ENCODE assay signal across 15 cellular contexts in the genomic region with DNA sequence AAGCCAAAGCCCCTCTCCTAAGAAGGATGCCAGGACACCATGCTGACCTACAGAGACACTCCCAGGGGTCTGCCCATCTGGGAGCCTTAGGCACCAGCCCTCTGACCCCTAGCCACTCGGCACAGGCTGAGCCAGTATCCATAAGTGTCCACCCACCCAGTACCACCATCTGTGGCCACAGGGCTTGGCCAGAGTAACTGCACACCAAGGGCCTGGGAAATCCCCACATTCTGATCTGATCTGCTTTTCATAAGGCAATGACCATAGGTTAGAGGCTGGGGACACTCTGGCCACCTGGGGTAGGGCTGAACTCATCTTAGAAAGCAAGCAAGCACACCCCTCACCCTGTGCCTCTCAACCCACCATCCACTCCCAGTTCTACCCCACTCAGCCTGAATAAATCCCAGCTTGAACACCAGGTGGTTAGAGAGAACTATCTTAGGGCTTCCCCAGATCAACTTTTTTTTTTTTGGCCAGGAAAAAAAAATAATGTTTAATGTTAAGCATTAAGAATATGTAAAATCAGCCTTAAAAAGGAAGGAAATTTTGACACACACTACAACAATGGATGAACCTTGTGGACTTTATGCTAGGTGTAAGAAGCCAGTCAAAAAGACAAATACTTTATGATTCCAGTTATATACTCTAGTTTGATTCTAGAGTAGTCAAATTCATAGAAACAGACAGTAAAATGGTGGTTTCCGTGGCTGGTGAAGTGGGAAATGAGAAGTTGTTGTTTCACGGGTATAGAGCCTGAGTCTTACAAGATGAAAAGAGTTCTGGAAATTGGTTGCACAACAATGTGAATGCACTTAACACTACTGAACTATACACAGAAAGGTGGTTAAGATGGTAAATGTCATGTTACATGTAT. TPM values are rescaled to one million over a fixed set of nuclear protein-coding genes. Genes with fewer than 3 reads are reported as not detected.
DNase-seq lines count a peak whose midpoint lies in the region; ATAC-seq and TF ChIP-seq lines count a peak whose summit lies in the region.
"Had no signal": no experiment of that assay in that cellular context is flagged by ENCODE, and none has a peak within 500 bp of the region (broad histone marks: within the 10 kb centered on the region; RNA-seq: fewer than 3 reads in every experiment).

No MANE protein-coding gene starts in this region.

- no peaks in the 10 kb centered on the region for H4K20me1 ChIP-seq in neural progenitor cell (ENCODE audit: low read depth)

- no peaks in the 10 kb centered on the region for H3K4me1 ChIP-seq in neural progenitor cell

- H3K27me3 ChIP-seq in neural progenitor cell: no peaks in the 10 kb centered on the region
- H3K27me3 ChIP-seq: heart right ventricle, right lobe of liver had no signal

- no peak for TF ChIP-seq CTCF in neural progenitor cell (IDR thresholded peaks at IDR 0.05)

- no peaks in the 10 kb centered on the region for H3K36me3 ChIP-seq in neural progenitor cell

- peak; percentile 60 for ATAC-seq in HG02610 (IDR thresholded peaks at IDR 0.05; ENCODE audit: unreplicated experiment)
- ATAC-seq in HG03521 (IDR thresholded peaks at IDR 0.05; ENCODE audit: unreplicated experiment): no peak
- ATAC-seq in GM21528 (IDR thresholded peaks at IDR 0.05; ENCODE audit: low FRiP score, unreplicated experiment): no peak
- ATAC-seq: SK-N-SH treated with all-trans-retinoic acid at 6 μM for 48 hours had no signal

- H3K4me2 ChIP-seq in neural progenitor cell: no peak overlapping the region

- peaks cover 23% of the 10 kb centered on the region for H3K36me3 Mint-ChIP-seq in neural progenitor cell

- H3K4me3 Mint-ChIP-seq in neural progenitor cell: no peak overlapping the region

- no peak overlapping the region for H3K4me3 ChIP-seq in neural progenitor cell
- H3K4me3 ChIP-seq: heart right ventricle, right lobe of liver had no signal

- H3K4me1 Mint-ChIP-seq in neural progenitor cell: no peaks in the 10 kb centered on the region

- no peak overlapping the region for H3K27ac ChIP-seq in neural progenitor cell
- H3K27ac ChIP-seq: 22Rv1, right lobe of liver had no signal

- H3K27ac Mint-ChIP-seq in neural progenitor cell: no peak overlapping the region

- H3K79me2 ChIP-seq in neural progenitor cell (ENCODE audit: low read depth): no peaks in the 10 kb centered on the region

- no peaks in the 10 kb centered on the region for H3K9me3 Mint-ChIP-seq in neural progenitor cell

- H3K27me3 Mint-ChIP-seq in neural progenitor cell (ENCODE audit: insufficient read depth, low read depth): peaks cover 2% of the 10 kb centered on the region

- H3K9ac ChIP-seq in neural progenitor cell: no peak overlapping the region

- H3F3A ChIP-seq in neural progenitor cell (ENCODE audit: low read depth): no peaks in the 10 kb centered on the region

- DNase-seq in NOMO-1 (lab: John Stamatoyannopoulos, UW; ENCODE audit: unreplicated experiment in 2 of 2): peak; percentile 9 to 60
- no peak for DNase-seq in NOMO-1 treated with dmso at 0.1 percent for 144 hours (lab: John Stamatoyannopoulos, UW; ENCODE audit: unreplicated experiment)
- DNase-seq in OCI-M1 (lab: John Stamatoyannopoulos, UW): peak; percentile 11
- peak; percentile 34 for DNase-seq in kidney tubule cell (ENCODE audit: low spot score)
- DNase-seq in neural progenitor cell (ENCODE audit: low spot score): no peak
- DNase-seq: heart right ventricle, midbrain, NCI-H2227 treated with DMSO at 0.1 percent for 48 hours, right lobe of liver had no signal

- no peaks in the 10 kb centered on the region for H3K9me3 ChIP-seq in neural progenitor cell (ENCODE audit: low read depth)
- H3K9me3 ChIP-seq: heart right ventricle, right lobe of liver had no signal

- H2AFZ ChIP-seq in neural progenitor cell (replicated peaks): no peak overlapping the region

RNA-seq across cellular contexts. Expression of a gene that starts 6.2 kb away (rescaled TPM):
- 89.8 and 115 TPM in 2 replicates for total RNA-seq in neural progenitor cell (ENCODE audit: low replicate concordance)

RNA-seq across cellular contexts. Expression of a gene that starts 37.7 kb away (rescaled TPM):
- 21.0 and 41.2 TPM in 2 replicates for total RNA-seq in neural progenitor cell (ENCODE audit: low replicate concordance)

RNA-seq across cellular contexts. Expression of a gene that starts 48.6 kb away (rescaled TPM):
- not detected in 2 replicates for total RNA-seq in neural progenitor cell (ENCODE audit: low replicate concordance)
- total RNA-seq: Daoy had no signal

Comparison
In these comparisons a context has a peak if more than half of its experiments do, and no peak if none do; other contexts are left out.
1. DNase-seq: peak in NOMO-1 (2 of 2), OCI-M1 (single experiment) and kidney tubule cell (single experiment); none in NOMO-1 treated with dmso at 0.1 percent for 144 hours (single experiment) and neural progenitor cell (single experiment).